ENCODE assay signal across 15 cellular contexts in the genomic region with DNA sequence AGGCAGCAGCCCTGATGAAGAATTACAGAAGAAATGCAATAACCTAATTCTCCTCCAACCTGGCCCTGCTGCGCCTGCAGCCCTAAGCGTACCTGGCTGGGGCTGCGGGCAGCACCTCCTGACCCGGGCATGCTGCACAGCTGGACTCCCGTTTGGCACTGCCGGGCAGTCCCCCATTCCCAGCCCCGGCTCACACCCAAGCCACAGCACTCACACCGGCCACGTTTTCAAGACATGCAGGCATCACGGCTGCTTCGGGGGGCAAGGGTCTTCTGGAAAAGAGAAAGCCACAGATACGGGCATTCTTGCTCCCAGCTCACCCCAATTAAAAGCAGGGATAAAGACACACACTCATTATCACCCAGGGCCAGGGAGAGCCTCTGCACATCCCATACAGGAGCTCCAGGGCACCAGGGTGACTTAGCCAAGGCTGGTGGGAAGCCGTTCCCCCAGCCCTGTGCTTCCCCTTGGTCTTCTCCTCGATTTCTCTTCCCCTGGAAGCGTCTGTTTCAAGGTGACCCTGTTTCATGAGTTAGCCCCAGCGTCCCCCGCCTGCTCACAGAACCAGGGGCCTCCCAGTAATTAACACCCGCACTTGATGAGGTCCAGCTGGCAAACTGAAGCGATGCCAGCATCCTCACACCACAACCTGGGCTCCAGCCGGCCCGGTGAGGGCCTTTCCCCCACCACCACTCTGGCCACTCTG.
"Had no signal": no experiment of that assay in that cellular context is flagged by ENCODE, and none has a peak within 500 bp of the region (broad histone marks: within the 10 kb centered on the region; RNA-seq: fewer than 3 reads in every experiment).

No MANE protein-coding gene starts in this region.

- H3K4me1 Mint-ChIP-seq: activated B cell treated with CpG ODN at 0.5 μM for 24 hours; activated CD8-positive, alpha-beta memory T cell treated with anti-CD3 and anti-CD28 coated beads, Interleukin-2, amount 10 ng/mL, durations not matched to agents 7 days and 5 days had no signal

- H3K4me3 Mint-ChIP-seq: activated B cell treated with CpG ODN at 0.5 μM for 24 hours; activated CD8-positive, alpha-beta memory T cell treated with anti-CD3 and anti-CD28 coated beads, Interleukin-2, amount 10 ng/mL, durations not matched to agents 7 days and 5 days; activated naive CD8-positive, alpha-beta T cell treated with anti-CD3 and anti-CD28 coated beads for 36 hours; activated T-cell treated with anti-CD3 and anti-CD28 coated beads, Interleukin-2, amount 50 U/mL, for 4 hours; mesothelial cell of epicardium; T-helper 17 cell had no signal

- DNase-seq: activated B cell treated with CpG ODN at 0.5 μM for 24 hours; activated CD8-positive, alpha-beta memory T cell treated with anti-CD3 and anti-CD28 coated beads, Interleukin-2, amount 10 ng/mL, durations not matched to agents 7 days and 5 days; activated gamma-delta T cell; activated naive CD8-positive, alpha-beta T cell treated with anti-CD3 and anti-CD28 coated beads for 36 hours; activated T-cell treated with anti-CD3 and anti-CD28 coated beads, Interleukin-2, amount 50 U/mL, for 4 hours; aorta; effector CD4-positive, alpha-beta T cell; heart left ventricle; sigmoid colon; stimulated activated CD4-positive, alpha-beta T cell treated with anti-CD3 and anti-CD28 coated beads, Interleukin-12 subunit alpha, Interleukin-12 subunit beta, amount 100 ng/mL, for 4 hours; stimulated activated naive CD8-positive, alpha-beta T cell treated with anti-CD3 and anti-CD28 coated beads, Interleukin-15, Interleukin-2, amounts not matched to agents 100 U/mL and 50 U/mL, for 24 hours; T-helper 17 cell had no signal

- H3K9me3 Mint-ChIP-seq: activated B cell treated with CpG ODN at 0.5 μM for 24 hours; activated naive CD8-positive, alpha-beta T cell treated with anti-CD3 and anti-CD28 coated beads for 36 hours; activated T-cell treated with anti-CD3 and anti-CD28 coated beads, Interleukin-2, amount 50 U/mL, for 4 hours; mesothelial cell of epicardium had no signal

- H3K36me3 Mint-ChIP-seq: activated CD8-positive, alpha-beta memory T cell treated with anti-CD3 and anti-CD28 coated beads, Interleukin-2, amount 10 ng/mL, durations not matched to agents 7 days and 5 days; activated naive CD8-positive, alpha-beta T cell treated with anti-CD3 and anti-CD28 coated beads for 36 hours; mesothelial cell of epicardium had no signal

- H3K27me3 Mint-ChIP-seq: progenitor cell of endocrine pancreas had no signal

- ATAC-seq: activated CD8-positive, alpha-beta memory T cell treated with anti-CD3 and anti-CD28 coated beads, Interleukin-2, amount 10 ng/mL, durations not matched to agents 7 days and 5 days; activated T-cell treated with anti-CD3 and anti-CD28 coated beads, Interleukin-2, amount 50 U/mL, for 4 hours; heart left ventricle; stimulated activated naive CD8-positive, alpha-beta T cell treated with anti-CD3 and anti-CD28 coated beads, Interleukin-15, Interleukin-2, amounts not matched to agents 100 U/mL and 50 U/mL, for 24 hours; T-helper 17 cell had no signal

- H3K27ac ChIP-seq: heart left ventricle, neutrophil, sigmoid colon had no signal

- H3K27ac Mint-ChIP-seq: activated B cell treated with CpG ODN at 0.5 μM for 24 hours; activated CD8-positive, alpha-beta memory T cell treated with anti-CD3 and anti-CD28 coated beads, Interleukin-2, amount 10 ng/mL, durations not matched to agents 7 days and 5 days; activated naive CD8-positive, alpha-beta T cell treated with anti-CD3 and anti-CD28 coated beads for 36 hours; mesothelial cell of epicardium; progenitor cell of endocrine pancreas; T-helper 17 cell had no signal
